Comparison of ENCODE assay signal across 17 cellular contexts in genomic region chr1:3295846-3296245, GRCh38.
A peak's percentile ranks its signal among the peaks of the same experiment; 100 is the strongest.
DNase-seq lines count a peak whose midpoint lies in the region; ATAC-seq and TF ChIP-seq lines count a peak whose summit lies in the region.
"Had no signal": no experiment of that assay in that cellular context is flagged by ENCODE, and none has a peak within 500 bp of the region (broad histone marks: within the 10 kb centered on the region; RNA-seq: fewer than 3 reads in every experiment).

No MANE protein-coding gene starts in this region.

- H3K4me1 ChIP-seq in BLaER1 (peaks cover 25% of the 10 kb centered on the region), osteoblast (ENCODE audit: insufficient read depth, low read length) (no peaks in the 10 kb centered on the region), psoas muscle (no peaks in the 10 kb centered on the region)
- H3K4me1 ChIP-seq in BLaER1 treated with 17β-estradiol and CSF1 and Interleukin-3, amounts not matched to agents 10 nM and 100 nM: peaks cover 0 to 23% (median 19%) of the 10 kb centered on the region in 10 experiments; a peak in 17 of 20 replicates
- H3K4me1 ChIP-seq: HAP-1 had no signal

- intact Hi-C loops in psoas muscle (cut with DNase I): no loop called here

- no peaks in the 10 kb centered on the region for H3K79me2 ChIP-seq in osteoblast (ENCODE audit: insufficient read depth, low read length)

- H3K4me3 Mint-ChIP-seq in activated T-cell treated with anti-CD3 and anti-CD28 coated beads, Interleukin-2, amount 50 U/mL, for 72 hours: no peak overlapping the region
- H3K4me3 Mint-ChIP-seq: B cell; CD4-positive, alpha-beta memory T cell; HFFc6 had no signal

- H4K20me1 ChIP-seq in BLaER1 (no peaks in the 10 kb centered on the region; the same call in 1 of the 2 replicates), osteoblast (ENCODE audit: insufficient read depth, low read length) (no peaks in the 10 kb centered on the region)
- H4K20me1 ChIP-seq in BLaER1 treated with 17β-estradiol and CSF1 and Interleukin-3, amounts not matched to agents 10 nM and 100 nM: peaks cover 0 to 33% (median 0%) of the 10 kb centered on the region in 11 experiments; a peak in 7 of 22 replicates

- H3K4me3 ChIP-seq in BLaER1 (no peak overlapping the region), osteoblast (ENCODE audit: insufficient read depth, low read length) (no peak overlapping the region), psoas muscle (no peak overlapping the region)
- H3K4me3 ChIP-seq in BLaER1 treated with 17β-estradiol and CSF1 and Interleukin-3, amounts not matched to agents 10 nM and 100 nM: no peak overlapping the region
- H3K4me3 ChIP-seq: HAP-1 had no signal

- TF ChIP-seq CTCF in osteoblast (IDR thresholded peaks at IDR 0.05; ENCODE audit: extremely low read depth, low read depth, low read length): no peak
- no peak for TF ChIP-seq CTCF in psoas muscle (IDR thresholded peaks at IDR 0.05)

- H3K27ac Mint-ChIP-seq in activated T-cell treated with anti-CD3 and anti-CD28 coated beads, Interleukin-2, amount 50 U/mL, for 72 hours: no peak overlapping the region
- H3K27ac Mint-ChIP-seq: B cell; CD4-positive, alpha-beta memory T cell; HFFc6 had no signal

- no peaks in the 10 kb centered on the region for H3K9me3 ChIP-seq in BLaER1
- H3K9me3 ChIP-seq in BLaER1 treated with 17β-estradiol and CSF1 and Interleukin-3, amounts not matched to agents 10 nM and 100 nM (replicated peaks in 1 of 11): no peaks in the 10 kb centered on the region
- no peaks in the 10 kb centered on the region for H3K9me3 ChIP-seq in osteoblast (ENCODE audit: low read depth, low read length)
- H3K9me3 ChIP-seq in psoas muscle: no peaks in the 10 kb centered on the region
- H3K9me3 ChIP-seq: HAP-1 had no signal

- no peak overlapping the region for H3K9ac ChIP-seq in BLaER1
- no peak overlapping the region for H3K9ac ChIP-seq in BLaER1 treated with 17β-estradiol and CSF1 and Interleukin-3, amounts not matched to agents 10 nM and 100 nM

- H3K4me2 ChIP-seq in BLaER1 (peak overlapping the region; percentile 86), osteoblast (ENCODE audit: insufficient read depth, low read length) (no peak overlapping the region)
- peak overlapping the region in 9 of 11 experiments; percentile 11 to 85 (median 70); a peak in 15 of 22 replicates for H3K4me2 ChIP-seq in BLaER1 treated with 17β-estradiol and CSF1 and Interleukin-3, amounts not matched to agents 10 nM and 100 nM

- H3K27me3 Mint-ChIP-seq in activated T-cell treated with anti-CD3 and anti-CD28 coated beads, Interleukin-2, amount 50 U/mL, for 72 hours (ENCODE audit: low read depth): no peaks in the 10 kb centered on the region
- H3K27me3 Mint-ChIP-seq: B cell had no signal

- H3K36me3 ChIP-seq in BLaER1 (no peaks in the 10 kb centered on the region), osteoblast (ENCODE audit: insufficient read depth, low read length) (no peaks in the 10 kb centered on the region), psoas muscle (ENCODE audit: insufficient read depth in 1 of 2, low read depth in 1 of 2) (no peaks in the 10 kb centered on the region)
- H3K36me3 ChIP-seq in BLaER1 treated with 17β-estradiol and CSF1 and Interleukin-3, amounts not matched to agents 10 nM and 100 nM: no peaks in the 10 kb centered on the region
- H3K36me3 ChIP-seq: HAP-1 had no signal

- H3K27me3 ChIP-seq in BLaER1 (no peaks in the 10 kb centered on the region), osteoblast (ENCODE audit: insufficient read depth, low read length) (no peaks in the 10 kb centered on the region), psoas muscle (ENCODE audit: insufficient read depth in 3 of 3, low read length in 2 of 3) (peaks cover 0 to 24% (median 6%) of the 10 kb centered on the region in 3 donors)
- H3K27me3 ChIP-seq in BLaER1 treated with 17β-estradiol and CSF1 and Interleukin-3, amounts not matched to agents 10 nM and 100 nM: peaks cover 0 to 22% (median 9%) of the 10 kb centered on the region in 11 experiments; a peak in 8 of 22 replicates

- H3K4me1 Mint-ChIP-seq in activated T-cell treated with anti-CD3 and anti-CD28 coated beads, Interleukin-2, amount 50 U/mL, for 72 hours (ENCODE audit: low read depth): no peaks in the 10 kb centered on the region
- H3K4me1 Mint-ChIP-seq: B cell; CD4-positive, alpha-beta memory T cell had no signal

- ATAC-seq in HG03175 (IDR thresholded peaks at IDR 0.05; ENCODE audit: unreplicated experiment): no peak
- no peak for ATAC-seq in psoas muscle
- ATAC-seq in activated T-cell treated with anti-CD3 and anti-CD28 coated beads, Interleukin-2, amount 50 U/mL, for 72 hours (replicated peaks in 1 of 2): no peak

- H2AFZ ChIP-seq in osteoblast (ENCODE audit: low read length): no peak overlapping the region

- no peaks in the 10 kb centered on the region for H3K36me3 Mint-ChIP-seq in activated T-cell treated with anti-CD3 and anti-CD28 coated beads, Interleukin-2, amount 50 U/mL, for 72 hours (ENCODE audit: insufficient read depth in 2 of 2)
- H3K36me3 Mint-ChIP-seq: CD4-positive, alpha-beta memory T cell had no signal

- WGBS in psoas muscle, 3 donors: 55 to 75% (median 63%) methylated on average over 12 of the region's 12 CpGs

- DNase-seq in osteoblast (ENCODE audit: insufficient read length, low spot score, missing footprints) (peak; percentile 71), psoas muscle (no peak)
- no peak for DNase-seq in activated T-cell treated with anti-CD3 and anti-CD28 coated beads, Interleukin-2, amount 50 U/mL, for 72 hours
- DNase-seq: C1 segment of cervical spinal cord; Calu3; CD4-positive, alpha-beta memory T cell; COR-L47; DMS53; DMS79 treated with DMSO at 0.1 percent for 48 hours; GF-D8; GOT3; HFFc6 had no signal

- H3K27ac ChIP-seq in BLaER1: no peak overlapping the region
- H3K27ac ChIP-seq in BLaER1 treated with 17β-estradiol and CSF1 and Interleukin-3, amounts not matched to agents 10 nM and 100 nM: no peak overlapping the region
- no peak overlapping the region for H3K27ac ChIP-seq in osteoblast (ENCODE audit: low read depth, low read length)
- H3K27ac ChIP-seq in psoas muscle: no peak overlapping the region

- no peaks in the 10 kb centered on the region for H3K9me3 Mint-ChIP-seq in activated T-cell treated with anti-CD3 and anti-CD28 coated beads, Interleukin-2, amount 50 U/mL, for 72 hours
- H3K9me3 Mint-ChIP-seq: HFFc6 had no signal
